ENCODE assay signal across 8 cellular contexts in the genomic region with DNA sequence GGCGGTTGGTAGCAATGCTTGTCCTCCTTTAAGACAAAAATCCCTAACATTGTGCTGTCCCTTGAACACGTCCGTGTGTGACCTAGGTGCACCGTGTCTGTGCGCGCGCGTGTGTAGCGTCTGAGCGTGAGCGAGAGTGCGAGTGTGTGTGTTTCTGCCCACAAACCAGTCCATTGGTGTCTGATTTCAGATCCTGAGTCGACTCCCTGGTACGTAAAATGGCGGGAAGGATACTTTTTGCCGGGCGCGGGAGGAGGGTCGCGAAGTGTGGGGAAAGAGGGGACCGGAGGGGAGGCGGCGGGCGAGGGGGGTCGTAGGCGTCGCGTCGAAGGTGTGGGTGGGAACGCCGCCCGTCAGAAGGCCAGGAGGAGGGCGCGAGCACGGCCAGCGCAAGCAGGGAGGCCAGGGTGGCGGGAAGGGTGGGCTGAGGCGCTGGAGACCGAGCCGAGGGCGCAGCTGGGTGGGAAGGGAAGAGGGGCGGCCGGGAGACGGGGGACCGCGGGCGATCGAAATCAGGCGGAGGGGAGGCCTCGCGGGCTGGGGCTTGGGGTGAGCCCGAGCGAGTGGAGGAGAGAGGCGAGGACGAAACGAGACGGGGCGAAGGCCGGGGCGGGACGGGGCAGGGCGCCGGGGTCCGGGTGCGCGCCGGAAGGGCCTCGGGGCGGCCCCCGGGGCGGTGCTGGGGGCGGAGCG. TPM values are rescaled to one million over a fixed set of nuclear protein-coding genes. Genes with fewer than 3 reads are reported as not detected.
DNase-seq lines count a peak whose midpoint lies in the region; ATAC-seq and TF ChIP-seq lines count a peak whose summit lies in the region.

No MANE protein-coding gene starts in this region.

- no peak for DNase-seq in CD8-positive, alpha-beta memory T cell
- DNase-seq in HL-60 (ENCODE audit: low read depth in 1 of 2, low spot score in 1 of 2) (no peak), RWPE1 (ENCODE audit: low spot score) (no peak), CD1c-positive myeloid dendritic cell (ENCODE audit: extremely low spot score) (no peak), adrenal gland (no peak), inferior parietal cortex (ENCODE audit: extremely low spot score) (no peak)
- DNase-seq in activated T-cell treated with anti-CD3 and anti-CD28 coated beads, Interleukin-2, amount 50 U/mL, for 48 hours, result peak; percentile 37 to 42
- no peak for DNase-seq in natural killer cell treated with Interleukin-12 subunit alpha and Interleukin-12 subunit beta and Interleukin-15 and Interleukin-18, amount 100 ng/mL, for 72 hours (ENCODE audit: low spot score)

- no peaks in the 10 kb centered on the region for H3K9me3 ChIP-seq in CD8-positive, alpha-beta memory T cell (ENCODE audit: low read length)
- H3K9me3 ChIP-seq in adrenal gland (replicated peaks in 1 of 3), result no peaks in the 10 kb centered on the region

- H3K27ac ChIP-seq in CD8-positive, alpha-beta memory T cell (ENCODE audit: low read depth, low read length), result no peak overlapping the region
- H3K27ac ChIP-seq in HL-60 (replicated peaks), result no peak overlapping the region
- no peak overlapping the region for H3K27ac ChIP-seq in RWPE1
- no peak overlapping the region for H3K27ac ChIP-seq in adrenal gland

- peak overlapping the region in 2 of 8 donors; percentile 16 to 55 for H3K27ac Mint-ChIP-seq in CD8-positive, alpha-beta memory T cell
- H3K27ac Mint-ChIP-seq in natural killer cell treated with Interleukin-12 subunit alpha and Interleukin-12 subunit beta and Interleukin-15 and Interleukin-18, amount 100 ng/mL, for 72 hours, result no peak overlapping the region

- no peak for ATAC-seq in natural killer cell treated with Interleukin-12 subunit alpha and Interleukin-12 subunit beta and Interleukin-15 and Interleukin-18, amount 100 ng/mL, for 72 hours

- 5 to 7% (median 6%) methylated on average over 21 to 73 of the region's 73 CpGs for WGBS in adrenal gland, 4 donors

- no peak overlapping the region for H3K4me3 ChIP-seq in CD8-positive, alpha-beta memory T cell (ENCODE audit: low read length)
- peak overlapping the region; percentile 52 for H3K4me3 ChIP-seq in HL-60 (replicated peaks; ENCODE audit: insufficient read depth, low read length)
- peak overlapping the region in 2 of 4 donors; percentile 32 to 56 for H3K4me3 ChIP-seq in adrenal gland

- no peak for TF ChIP-seq POLR2A in adrenal gland (IDR thresholded peaks at IDR 0.05)

- peaks cover 17% of the 10 kb centered on the region for H3K4me1 ChIP-seq in CD8-positive, alpha-beta memory T cell (ENCODE audit: insufficient read depth, low read length)
- H3K4me1 ChIP-seq in adrenal gland (replicated peaks in 1 of 2), result peaks cover 9 to 12% of the 10 kb centered on the region in 2 donors

- peaks cover 22 to 32% (median 29%) of the 10 kb centered on the region in 5 donors for H3K9me3 Mint-ChIP-seq in CD8-positive, alpha-beta memory T cell
- no peaks in the 10 kb centered on the region for H3K9me3 Mint-ChIP-seq in natural killer cell treated with Interleukin-12 subunit alpha and Interleukin-12 subunit beta and Interleukin-15 and Interleukin-18, amount 100 ng/mL, for 72 hours

- peaks cover 66 to 89% of the 10 kb centered on the region in 2 donors for H3K27me3 Mint-ChIP-seq in CD8-positive, alpha-beta memory T cell
- H3K27me3 Mint-ChIP-seq in natural killer cell treated with Interleukin-12 subunit alpha and Interleukin-12 subunit beta and Interleukin-15 and Interleukin-18, amount 100 ng/mL, for 72 hours, result peaks cover 44 to 66% of the 10 kb centered on the region in 2 donors

- TF ChIP-seq CTCF in HL-60 (IDR thresholded peaks at IDR 0.05; ENCODE audit: insufficient read depth, low read length) (no peak), RWPE1 (conservative IDR thresholded peaks at IDR 0.05; ENCODE audit: low read depth) (no peak), adrenal gland (IDR thresholded peaks at IDR 0.05) (no peak)

- no peaks in the 10 kb centered on the region for H3K36me3 ChIP-seq in CD8-positive, alpha-beta memory T cell (ENCODE audit: insufficient read depth, low read length)
- H3K36me3 ChIP-seq in adrenal gland (replicated peaks in 1 of 2), result no peaks in the 10 kb centered on the region

- intact Hi-C loops in adrenal gland (cut with DNase I), result loop anchor here in 1 of 2 donors (10.0 kb wide), 1 partner anchor 215 kb away; no protein-coding TSS in a partner anchor

- POLR2A ChIA-PET in CD8-positive, alpha-beta memory T cell (lab: Charles Lee), result no interaction called here
- POLR2A ChIA-PET in RWPE1 (lab: Yijun Ruan, JAX; ENCODE audit: low non-redundant PET), result no interaction called here

- peaks cover 21 to 32% (median 25%) of the 10 kb centered on the region in 3 donors for H3K4me1 Mint-ChIP-seq in CD8-positive, alpha-beta memory T cell
- peaks cover 10 to 24% of the 10 kb centered on the region in 2 donors for H3K4me1 Mint-ChIP-seq in natural killer cell treated with Interleukin-12 subunit alpha and Interleukin-12 subunit beta and Interleukin-15 and Interleukin-18, amount 100 ng/mL, for 72 hours (ENCODE audit: low read depth in 2 of 2)

- H3K4me3 Mint-ChIP-seq in CD8-positive, alpha-beta memory T cell, result peak overlapping the region; percentile 73 to 88 (median 83)
- H3K4me3 Mint-ChIP-seq in natural killer cell treated with Interleukin-12 subunit alpha and Interleukin-12 subunit beta and Interleukin-15 and Interleukin-18, amount 100 ng/mL, for 72 hours, result peak overlapping the region; percentile 79

- peaks cover 0 to 7% (median 0%) of the 10 kb centered on the region in 3 donors for H3K36me3 Mint-ChIP-seq in CD8-positive, alpha-beta memory T cell
- H3K36me3 Mint-ChIP-seq in natural killer cell treated with Interleukin-12 subunit alpha and Interleukin-12 subunit beta and Interleukin-15 and Interleukin-18, amount 100 ng/mL, for 72 hours, result no peaks in the 10 kb centered on the region

- CTCF ChIA-PET in CD8-positive, alpha-beta memory T cell (lab: Charles Lee), result interaction anchor here (1.7 kb wide), 1 partner anchor 1504 kb away, joined by 4 read pairs; no protein-coding TSS in a partner anchor
- CTCF ChIA-PET in RWPE1 (lab: Yijun Ruan, JAX), result interaction anchor here (0.8 kb wide), 1 partner anchor 486 kb away, joined by 3 read pairs; no protein-coding TSS in a partner anchor

- H3K27me3 ChIP-seq in CD8-positive, alpha-beta memory T cell (ENCODE audit: insufficient read depth, low read length, poor library complexity, severe bottlenecking), result peaks cover 63% of the 10 kb centered on the region
- H3K27me3 ChIP-seq in HL-60 (ENCODE audit: insufficient read depth, poor library complexity, severe bottlenecking) (peaks cover 6% of the 10 kb centered on the region), adrenal gland (peaks cover 92% of the 10 kb centered on the region)

RNA-seq across cellular contexts. Expression of gene OTP, which starts 8.8 kb away (rescaled TPM):
- total RNA-seq in CD8-positive, alpha-beta memory T cell, result not detected
- polyA plus RNA-seq in CD8-positive, alpha-beta memory T cell, result not detected
- not detected for total RNA-seq in natural killer cell treated with Interleukin-12 subunit alpha and Interleukin-12 subunit beta and Interleukin-15 and Interleukin-18, amount 100 ng/mL, for 72 hours
- under 1 TPM in 1 of 8 donors, not detected in 7; 0.10 TPM for total RNA-seq in adrenal gland
- polyA plus RNA-seq in adrenal gland, result not detected

Comparison
In these comparisons a context has a peak if more than half of its experiments do, and no peak if none do; other contexts are left out.
1. DNase-seq: peak in activated T-cell treated with anti-CD3 and anti-CD28 coated beads, Interleukin-2, amount 50 U/mL, for 48 hours (2 of 2); none in CD8-positive, alpha-beta memory T cell (0 of 5), HL-60 (0 of 2), natural killer cell treated with Interleukin-12 subunit alpha and Interleukin-12 subunit beta and Interleukin-15 and Interleukin-18, amount 100 ng/mL, for 72 hours (single experiment), RWPE1 (single experiment), CD1c-positive myeloid dendritic cell (single experiment), adrenal gland (0 of 7) and inferior parietal cortex (single experiment).